Comparison of ENCODE assay signal across 1 cellular context in genomic region chr3:114290911-114291901, GRCh38.
TF ChIP-seq lines count a peak whose summit lies in the region.

No MANE protein-coding gene starts in this region.

TF ChIP-seq in SK-N-SH treated with all-trans-retinoic acid at 6 μM for 48 hours, 23 proteins besides CTCF, POLR2A, EP300 and RAD21 (continued from another document):
- TF ChIP-seq ZC3H10 (CRISPR knock-in tag; IDR thresholded peaks at IDR 0.05) (no peak), BACH2 (CRISPR knock-in tag; IDR thresholded peaks at IDR 0.05; ENCODE audit: borderline replicate concordance) (no peak), ISL1 (CRISPR knock-in tag; IDR thresholded peaks at IDR 0.05) (no peak), OSR1 (CRISPR knock-in tag; IDR thresholded peaks at IDR 0.05) (no peak), TSHZ2 (CRISPR knock-in tag; IDR thresholded peaks at IDR 0.05) (no peak)
